ENCODE assay signal across 8 cellular contexts in the genomic region with DNA sequence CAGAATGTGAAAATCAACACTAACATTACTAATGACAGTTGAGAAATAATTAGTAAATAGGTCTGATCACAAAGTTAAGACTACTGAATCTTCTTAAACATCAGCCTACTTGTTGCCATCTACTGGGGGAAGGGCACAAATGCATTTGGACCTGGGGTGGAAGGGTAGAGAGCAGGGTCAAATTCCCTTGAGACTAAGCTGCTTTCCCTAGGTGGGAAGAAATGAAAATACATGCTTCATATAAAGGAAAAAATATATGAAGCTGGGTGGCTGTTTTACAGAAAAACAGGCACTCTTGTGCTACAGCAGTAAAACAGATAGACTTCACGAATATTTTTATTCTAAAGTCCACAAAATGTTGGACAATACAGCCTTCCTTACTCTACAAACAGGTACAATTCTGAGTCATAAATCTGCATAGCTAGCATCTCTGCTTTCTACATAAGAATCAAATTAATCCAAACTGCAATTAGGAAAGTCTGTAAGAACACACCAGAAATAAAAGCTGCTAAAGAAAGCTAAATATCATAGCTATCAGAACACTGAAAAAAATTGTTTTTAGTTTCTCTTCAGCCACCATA. TPM values are rescaled to one million over a fixed set of nuclear protein-coding genes. Genes with fewer than 3 reads are reported as not detected.
DNase-seq lines count a peak whose midpoint lies in the region; ATAC-seq and TF ChIP-seq lines count a peak whose summit lies in the region.

No MANE protein-coding gene starts in this region.

- H3K4me3 ChIP-seq in GM12875 (ENCODE audit: low read depth, low read length) (no peak overlapping the region), fibroblast of mammary gland (ENCODE audit: control insufficient read depth, low read depth, low read length) (no peak overlapping the region)

- DNase-seq in ACHN: peak; percentile 54
- DNase-seq in RPMI7951 (ENCODE audit: low read depth): peak; percentile 7
- DNase-seq in fibroblast of mammary gland (ENCODE audit: low read depth): peak; percentile 43
- DNase-seq in superior temporal gyrus (ENCODE audit: extremely low spot score): peak; percentile 50
- no peak for DNase-seq in LoVo (ENCODE audit: low spot score)
- DNase-seq in OCI-M2 (lab: John Stamatoyannopoulos, UW; ENCODE audit: unreplicated experiment): no peak

- in situ Hi-C loops in ACHN (cut with HindIII; ENCODE audit: low pct_ligation_motif_present, low pct_unique_long_range_greater_than_20kb, low sequenced_read_pairs): no loop called here

- peak; percentile 56 for ATAC-seq in HG02840 (IDR thresholded peaks at IDR 0.05; ENCODE audit: low FRiP score, unreplicated experiment)

- TF ChIP-seq CTCF in GM12875 (IDR thresholded peaks at IDR 0.05; ENCODE audit: borderline replicate concordance, insufficient read depth, low read depth, low read length): peak; percentile 50; the same call in 1 of the 2 replicates
- TF ChIP-seq CTCF in fibroblast of mammary gland (conservative IDR thresholded peaks at IDR 0.05; ENCODE audit: control insufficient read depth, insufficient read depth, low read depth, low read length): peak; percentile 30

RNA-seq across cellular contexts. Expression of a gene that starts 10.9 kb away (rescaled TPM):
- total RNA-seq in RPMI7951 (2014; rRNA removed; shearing (Covaris generic)): 105 and 107 TPM in 2 replicates

RNA-seq across cellular contexts. Expression of a gene that starts 11.4 kb away (rescaled TPM):
- total RNA-seq in RPMI7951 (2014; rRNA removed; shearing (Covaris generic)): 5.2 and 6.4 TPM in 2 replicates

Comparison
In these comparisons a context has a peak if more than half of its experiments do, and no peak if none do; other contexts are left out.
1. DNase-seq: peak in ACHN (single experiment), RPMI7951 (single experiment), fibroblast of mammary gland (single experiment) and superior temporal gyrus (single experiment); none in LoVo (single experiment) and OCI-M2 (single experiment).